In genomic region chr1:179142889-179143299, GRCh38 we compare ENCODE assay signal across 8 cellular contexts.
DNase-seq lines count a peak whose midpoint lies in the region; ATAC-seq and TF ChIP-seq lines count a peak whose summit lies in the region.

No MANE protein-coding gene starts in this region.

- no peaks in the 10 kb centered on the region for H3K27me3 Mint-ChIP-seq in immature natural killer cell (ENCODE audit: low read depth in 3 of 3)

- H3K4me3 Mint-ChIP-seq in immature natural killer cell = peak overlapping the region in 3 of 5 donors; percentile 10 to 28 (median 12)

- H3K4me1 ChIP-seq in heart left ventricle (peaks cover 0 to 48% (median 10%) of the 10 kb centered on the region in 12 donors), thoracic aorta (ENCODE audit: control insufficient read depth in 1 of 2, low read depth in 2 of 2) (peaks cover 19 to 21% of the 10 kb centered on the region in 2 donors)

- H3K9me3 ChIP-seq in heart left ventricle (no peaks in the 10 kb centered on the region), thoracic aorta (no peaks in the 10 kb centered on the region)

- TF ChIP-seq CTCF in heart left ventricle (IDR thresholded peaks at IDR 0.05) (no peak), thoracic aorta (IDR thresholded peaks at IDR 0.05) (no peak)

- peaks cover 0 to 7% of the 10 kb centered on the region in 2 donors for H3K9me3 Mint-ChIP-seq in activated naive CD4-positive, alpha-beta T cell treated with anti-CD3 and anti-CD28 coated beads, Interleukin-2, amount 50 U/mL, for 72 hours
- no peaks in the 10 kb centered on the region for H3K9me3 Mint-ChIP-seq in immature natural killer cell

- ATAC-seq in heart left ventricle = peak; percentile 35 to 87 (median 82)
- ATAC-seq in Right ventricle myocardium inferior = no peak
- ATAC-seq in activated naive CD4-positive, alpha-beta T cell treated with anti-CD3 and anti-CD28 coated beads, Interleukin-2, amount 50 U/mL, for 72 hours = peak; percentile 30 to 49
- peak; percentile 85 for ATAC-seq in thoracic aorta (ENCODE audit: insufficient number of reproducible peaks, low FRiP score, low read depth)
- ATAC-seq in HG02973 (IDR thresholded peaks at IDR 0.05; ENCODE audit: unreplicated experiment) = no peak

- H3K36me3 Mint-ChIP-seq in activated naive CD4-positive, alpha-beta T cell treated with anti-CD3 and anti-CD28 coated beads, Interleukin-2, amount 50 U/mL, for 72 hours = peaks cover 0 to 6% of the 10 kb centered on the region in 2 donors
- H3K36me3 Mint-ChIP-seq in immature natural killer cell = peaks cover 0 to 3% (median 3%) of the 10 kb centered on the region in 3 donors

- intact Hi-C loops in heart left ventricle (cut with DNase I) = no loop called here
- intact Hi-C loops in Right ventricle myocardium inferior (cut with DNase I) = loop anchor here (5.0 kb wide), 1 partner anchor 149 kb away; the partner anchor contains the start of gene SOAT1

- H3K27me3 ChIP-seq in heart left ventricle (no peaks in the 10 kb centered on the region), thoracic aorta (replicated peaks; ENCODE audit: insufficient read depth) (no peaks in the 10 kb centered on the region)

- H3K27ac ChIP-seq in heart left ventricle = peak overlapping the region in 9 of 12 donors; percentile 28 to 83 (median 53)
- peak overlapping the region; percentile 60 to 75 for H3K27ac ChIP-seq in thoracic aorta

- H3K36me3 ChIP-seq in heart left ventricle = peaks cover 0 to 6% (median 0%) of the 10 kb centered on the region in 9 donors
- no peaks in the 10 kb centered on the region for H3K36me3 ChIP-seq in thoracic aorta

- H3K4me1 Mint-ChIP-seq in immature natural killer cell = peaks cover 14 to 25% of the 10 kb centered on the region in 2 donors

- peak overlapping the region in 8 of 12 donors; percentile 4 to 51 (median 16) for H3K4me3 ChIP-seq in heart left ventricle
- peak overlapping the region; percentile 72 for H3K4me3 ChIP-seq in thoracic aorta

- WGBS in heart left ventricle, 4 donors = 82 to 90% (median 85%) methylated on average over 2 of the region's 2 CpGs

- no peak for TF ChIP-seq POLR2A in heart left ventricle (IDR thresholded peaks at IDR 0.05)

- no peak for DNase-seq in heart left ventricle
- no peak for DNase-seq in Right ventricle myocardium inferior (ENCODE audit: missing footprints)
- DNase-seq in activated naive CD4-positive, alpha-beta T cell treated with anti-CD3 and anti-CD28 coated beads, Interleukin-2, amount 50 U/mL, for 72 hours (ENCODE audit: low spot score in 2 of 2) = peak in 1 of 2 donors; percentile 17
- DNase-seq in immature natural killer cell = no peak
- no peak for DNase-seq in thoracic aorta (ENCODE audit: low spot score)
- DNase-seq in D341Med (ENCODE audit: low spot score) = no peak
- DNase-seq in NCI-H146 treated with DMSO at 0.1 percent for 48 hours (lab: John Stamatoyannopoulos, UW; ENCODE audit: unreplicated experiment) = no peak

- peak overlapping the region in 1 of 2 donors; percentile 74 for H3K27ac Mint-ChIP-seq in activated naive CD4-positive, alpha-beta T cell treated with anti-CD3 and anti-CD28 coated beads, Interleukin-2, amount 50 U/mL, for 72 hours
- peak overlapping the region in 5 of 6 donors; percentile 5 to 52 (median 36) for H3K27ac Mint-ChIP-seq in immature natural killer cell

Comparison
In these comparisons a context has a peak if more than half of its experiments do, and no peak if none do; other contexts are left out.
1. ATAC-seq: peak in heart left ventricle (4 of 4), activated naive CD4-positive, alpha-beta T cell treated with anti-CD3 and anti-CD28 coated beads, Interleukin-2, amount 50 U/mL, for 72 hours (2 of 2) and thoracic aorta (single experiment); none in Right ventricle myocardium inferior (single experiment) and HG02973 (single experiment).